ENCODE assay signal across 8 cellular contexts in genomic region chr2:70190086-70190412, GRCh38. TPM values are rescaled to one million over a fixed set of nuclear protein-coding genes. Genes with fewer than 3 reads are reported as not detected.
A peak's percentile ranks its signal among the peaks of the same experiment; 100 is the strongest.
DNase-seq lines count a peak whose midpoint lies in the region; ATAC-seq and TF ChIP-seq lines count a peak whose summit lies in the region.

No MANE protein-coding gene starts in this region.

- H3K27ac ChIP-seq in GM23338 (ENCODE audit: low read depth), result peak overlapping the region; percentile 93

- peak overlapping the region; percentile 85 for H3K4me3 Mint-ChIP-seq in GM23338
- peak overlapping the region; percentile 91 for H3K4me3 Mint-ChIP-seq in activated naive CD8-positive, alpha-beta T cell

- H4K20me1 ChIP-seq in GM23338 (replicated peaks; ENCODE audit: insufficient read depth), result no peaks in the 10 kb centered on the region; the same call in 1 of the 2 replicates

- peaks cover 5% of the 10 kb centered on the region for H3K27me3 Mint-ChIP-seq in GM23338 (ENCODE audit: insufficient read depth, low read depth, poor library complexity)
- no peaks in the 10 kb centered on the region for H3K27me3 Mint-ChIP-seq in activated naive CD8-positive, alpha-beta T cell

- no peaks in the 10 kb centered on the region for H3K79me2 ChIP-seq in GM23338 (replicated peaks; ENCODE audit: insufficient read depth)

- no peaks in the 10 kb centered on the region; the same call in 1 of the 3 replicates for H3K9me3 Mint-ChIP-seq in GM23338
- H3K9me3 Mint-ChIP-seq in activated naive CD8-positive, alpha-beta T cell (ENCODE audit: low read depth), result no peaks in the 10 kb centered on the region

- H3K36me3 ChIP-seq in GM23338 (ENCODE audit: insufficient read depth), result no peaks in the 10 kb centered on the region

- peak overlapping the region; percentile 83 for H3K4me2 ChIP-seq in GM23338

- peak overlapping the region; percentile 79 for H2AFZ ChIP-seq in GM23338

- DNase-seq in NCI-H1694 (lab: John Stamatoyannopoulos, UW) (peak; percentile 48), NCI-H1694 treated with DMSO at 0.1 percent for 48 hours (lab: John Stamatoyannopoulos, UW) (no peak), GM23338 (ENCODE audit: low spot score) (peak; percentile 45), MV-4-11 (lab: John Stamatoyannopoulos, UW) (peak; percentile 62), left cardiac atrium (no peak), skeletal muscle cell (ENCODE audit: low read depth) (peak; percentile 9), GF-D8 (lab: John Stamatoyannopoulos, UW) (no peak)

- no peaks in the 10 kb centered on the region for H3K9me2 ChIP-seq in GM23338 (ENCODE audit: insufficient read depth)

- 0 out of 2 replicates have a peak, but pooled peaks cover 3% of the 10 kb centered on the region for H3K4me1 ChIP-seq in GM23338 (ENCODE audit: insufficient read depth)

- peaks cover 10% of the 10 kb centered on the region; the same call in 2 of the 3 replicates for H3K4me1 Mint-ChIP-seq in GM23338
- peaks cover 26% of the 10 kb centered on the region for H3K4me1 Mint-ChIP-seq in activated naive CD8-positive, alpha-beta T cell (ENCODE audit: low read depth)

- no peaks in the 10 kb centered on the region for H3K27me3 ChIP-seq in GM23338 (ENCODE audit: insufficient read depth)

- H3K36me3 Mint-ChIP-seq in GM23338 (ENCODE audit: low read depth), result no peaks in the 10 kb centered on the region
- no peaks in the 10 kb centered on the region for H3K36me3 Mint-ChIP-seq in activated naive CD8-positive, alpha-beta T cell

- no peak for TF ChIP-seq CTCF in GM23338 (conservative IDR thresholded peaks at IDR 0.05; ENCODE audit: low read depth in 2 of 2)

- ATAC-seq in GM23338 (peak; percentile 7), left cardiac atrium (peak; percentile 26 to 29)

- H3K4me3 ChIP-seq in GM23338 (peak overlapping the region; percentile 79), skeletal muscle cell (ENCODE audit: low read depth, low read length) (peak overlapping the region; percentile 64)

- intact Hi-C loops in left cardiac atrium (cut with DNase I), result no loop called here

- H3F3A ChIP-seq in GM23338 (replicated peaks; ENCODE audit: low read depth), result peaks cover 7% of the 10 kb centered on the region

- peak overlapping the region; percentile 70 for H3K27ac Mint-ChIP-seq in GM23338
- peak overlapping the region; percentile 100 for H3K27ac Mint-ChIP-seq in activated naive CD8-positive, alpha-beta T cell

TF ChIP-seq in GM23338, 12 proteins besides CTCF, POLR2A, EP300 and RAD21 (continues in another document):
- TF ChIP-seq ETS1 (IDR thresholded peaks at IDR 0.05), result no peak
- TF ChIP-seq STAT1 (IDR thresholded peaks at IDR 0.05; ENCODE audit: unreplicated experiment), result no peak
- no peak for TF ChIP-seq ZNF331 (CRISPR knock-in tag; IDR thresholded peaks at IDR 0.05; ENCODE audit: low read depth)
- no peak for TF ChIP-seq ZNF462 (CRISPR knock-in tag; IDR thresholded peaks at IDR 0.05)
- TF ChIP-seq EZH2 (IDR thresholded peaks at IDR 0.05; ENCODE audit: low read depth, unreplicated experiment), result no peak
- no peak for TF ChIP-seq REST (IDR thresholded peaks at IDR 0.05; ENCODE audit: unreplicated experiment)
- TF ChIP-seq EZH2phosphoT487 (IDR thresholded peaks at IDR 0.05; ENCODE audit: unreplicated experiment), result no peak

RNA-seq across cellular contexts. Expression of gene C2orf42, which starts 0.8 kb away (rescaled TPM):
- total RNA-seq in GM23338 (2014; rRNA removed; shearing (Covaris generic)), result 6.9 and 12.7 TPM in 2 replicates
- 3.4 and 4.3 TPM in 2 replicates for polyA plus RNA-seq in GM23338 (2016; fragmentation: Nextera tagmentation; extraction: Ambion mirVana)
- 10 to 100 TPM; 10.9 to 14.4 TPM for total RNA-seq in left cardiac atrium

RNA-seq across cellular contexts. Expression of gene TIA1, which starts 58.4 kb away (rescaled TPM):
- total RNA-seq in GM23338 (2014; rRNA removed; shearing (Covaris generic)), result 126 and 179 TPM in 2 replicates
- 101 and 130 TPM in 2 replicates for polyA plus RNA-seq in GM23338 (2016; fragmentation: Nextera tagmentation; extraction: Ambion mirVana)
- 10 to 100 TPM; 49.4 to 51.6 TPM for total RNA-seq in left cardiac atrium

Comparison
In these comparisons a context has a peak if more than half of its experiments do, and no peak if none do; other contexts are left out.
1. DNase-seq: peak in NCI-H1694 (single experiment), GM23338 (single experiment), MV-4-11 (single experiment) and skeletal muscle cell (single experiment); none in NCI-H1694 treated with DMSO at 0.1 percent for 48 hours (single experiment), left cardiac atrium (single experiment) and GF-D8 (single experiment).